ENCODE assay signal across 26 cellular contexts in genomic region chr18:37641573-37641972, GRCh38.
"Had no signal": no experiment of that assay in that cellular context is flagged by ENCODE, and none has a peak within 500 bp of the region (broad histone marks: within the 10 kb centered on the region; RNA-seq: fewer than 3 reads in every experiment).

No MANE protein-coding gene starts in this region.

- DNase-seq: activated CD4-positive, alpha-beta memory T cell treated with anti-CD3 and anti-CD28 coated beads for 36 hours; activated CD4-positive, alpha-beta T cell treated with anti-CD3 and anti-CD28 coated beads, Interleukin-2, amount 10 ng/mL, durations not matched to agents 7 days and 5 days; activated CD8-positive, alpha-beta memory T cell treated with anti-CD3 and anti-CD28 coated beads, Interleukin-2, amount 50 U/mL, for 4 hours; activated effector memory CD4-positive, alpha-beta T cell treated with Interleukin-2 at 50 U/mL for 16 hours; activated naive CD4-positive, alpha-beta T cell treated with anti-CD3 and anti-CD28 coated beads, Interleukin-2, amount 10 ng/mL, durations not matched to agents 7 days and 5 days; activated naive CD8-positive, alpha-beta T cell treated with anti-CD3 and anti-CD28 coated beads for 36 hours; activated T-cell treated with anti-CD3 and anti-CD28 coated beads for 4 hours; activated T-cell treated with anti-CD3 and anti-CD28 coated beads, Interleukin-2, amount 50 U/mL, for 4 hours; amniotic stem cell; aorta; brain microvascular endothelial cell; NCI-H1436 treated with DMSO at 0.1 percent for 48 hours; NCI-H1694 treated with DMSO at 0.1 percent for 48 hours; NCI-H2029; NCI-H345; NCI-H524 treated with DMSO at 0.1 percent for 48 hours; NK-92 treated with Interleukin-12 subunit alpha and Interleukin-12 subunit beta, amount 100 ng/mL, for 24 hours; PC-3; Peyer's patch; SHP77; SK-N-SH had no signal

- H3K9me2 ChIP-seq: SK-N-SH had no signal

- FAIRE-seq: K562, TTC549 had no signal

- ATAC-seq: activated T-cell treated with anti-CD3 and anti-CD28 coated beads, Interleukin-2, amount 50 U/mL, for 4 hours; K562; PC-3 had no signal

- H3K36me3 Mint-ChIP-seq: activated CD4-positive, alpha-beta memory T cell treated with anti-CD3 and anti-CD28 coated beads for 36 hours; activated naive CD4-positive, alpha-beta T cell treated with anti-CD3 and anti-CD28 coated beads, Interleukin-2, amount 10 ng/mL, durations not matched to agents 7 days and 5 days; activated naive CD8-positive, alpha-beta T cell treated with anti-CD3 and anti-CD28 coated beads for 36 hours had no signal

- H3K27ac ChIP-seq: brain microvascular endothelial cell, Peyer's patch, SJSA1 had no signal

- H3K27me3 Mint-ChIP-seq: activated CD4-positive, alpha-beta memory T cell treated with anti-CD3 and anti-CD28 coated beads for 36 hours; activated CD4-positive, alpha-beta T cell treated with anti-CD3 and anti-CD28 coated beads, Interleukin-2, amount 10 ng/mL, durations not matched to agents 7 days and 5 days; activated naive CD4-positive, alpha-beta T cell treated with anti-CD3 and anti-CD28 coated beads, Interleukin-2, amount 10 ng/mL, durations not matched to agents 7 days and 5 days; activated naive CD8-positive, alpha-beta T cell treated with anti-CD3 and anti-CD28 coated beads for 36 hours had no signal

- H3K4me3 Mint-ChIP-seq: activated CD4-positive, alpha-beta memory T cell treated with anti-CD3 and anti-CD28 coated beads for 36 hours; activated CD4-positive, alpha-beta T cell treated with anti-CD3 and anti-CD28 coated beads, Interleukin-2, amount 10 ng/mL, durations not matched to agents 7 days and 5 days; activated naive CD4-positive, alpha-beta T cell treated with anti-CD3 and anti-CD28 coated beads, Interleukin-2, amount 10 ng/mL, durations not matched to agents 7 days and 5 days; activated naive CD8-positive, alpha-beta T cell treated with anti-CD3 and anti-CD28 coated beads for 36 hours; activated T-cell treated with anti-CD3 and anti-CD28 coated beads, Interleukin-2, amount 50 U/mL, for 4 hours; T-helper 1 cell treated with Interleukin-12 subunit alpha and Interleukin-12 subunit beta and Interleukin-4 antibody, amounts not matched to agents 30 μg/mL and 1 μg/mL, for 36 hours; T-helper 2 cell treated with Interferon-gamma antibody and Interleukin-4, amounts not matched to agents 5 μg/mL and 100 μg/mL, for 36 hours had no signal

- H3K4me3 ChIP-seq: K562, Peyer's patch, SJSA1 had no signal

- H3K9me3 ChIP-seq: Peyer's patch, SK-N-SH had no signal

- H3K27ac Mint-ChIP-seq: activated CD4-positive, alpha-beta memory T cell treated with anti-CD3 and anti-CD28 coated beads for 36 hours; activated CD4-positive, alpha-beta T cell treated with anti-CD3 and anti-CD28 coated beads, Interleukin-2, amount 10 ng/mL, durations not matched to agents 7 days and 5 days; activated naive CD4-positive, alpha-beta T cell treated with anti-CD3 and anti-CD28 coated beads, Interleukin-2, amount 10 ng/mL, durations not matched to agents 7 days and 5 days; activated naive CD8-positive, alpha-beta T cell treated with anti-CD3 and anti-CD28 coated beads for 36 hours; T-helper 1 cell treated with Interleukin-12 subunit alpha and Interleukin-12 subunit beta and Interleukin-4 antibody, amounts not matched to agents 30 μg/mL and 1 μg/mL, for 36 hours; T-helper 2 cell treated with Interferon-gamma antibody and Interleukin-4, amounts not matched to agents 5 μg/mL and 100 μg/mL, for 36 hours had no signal

- H3K9ac ChIP-seq: SK-N-SH had no signal

- H3K27me3 ChIP-seq: brain microvascular endothelial cell, Peyer's patch, SJSA1 had no signal

- H3K36me3 ChIP-seq: brain microvascular endothelial cell, Peyer's patch, SJSA1 had no signal

- H3K4me2 ChIP-seq: SK-N-SH had no signal

- H3K4me1 Mint-ChIP-seq: activated CD4-positive, alpha-beta T cell treated with anti-CD3 and anti-CD28 coated beads, Interleukin-2, amount 10 ng/mL, durations not matched to agents 7 days and 5 days; activated naive CD4-positive, alpha-beta T cell treated with anti-CD3 and anti-CD28 coated beads, Interleukin-2, amount 10 ng/mL, durations not matched to agents 7 days and 5 days; activated naive CD8-positive, alpha-beta T cell treated with anti-CD3 and anti-CD28 coated beads for 36 hours had no signal

- H3K4me1 ChIP-seq: Peyer's patch, SJSA1 had no signal
